In the genomic region with DNA sequence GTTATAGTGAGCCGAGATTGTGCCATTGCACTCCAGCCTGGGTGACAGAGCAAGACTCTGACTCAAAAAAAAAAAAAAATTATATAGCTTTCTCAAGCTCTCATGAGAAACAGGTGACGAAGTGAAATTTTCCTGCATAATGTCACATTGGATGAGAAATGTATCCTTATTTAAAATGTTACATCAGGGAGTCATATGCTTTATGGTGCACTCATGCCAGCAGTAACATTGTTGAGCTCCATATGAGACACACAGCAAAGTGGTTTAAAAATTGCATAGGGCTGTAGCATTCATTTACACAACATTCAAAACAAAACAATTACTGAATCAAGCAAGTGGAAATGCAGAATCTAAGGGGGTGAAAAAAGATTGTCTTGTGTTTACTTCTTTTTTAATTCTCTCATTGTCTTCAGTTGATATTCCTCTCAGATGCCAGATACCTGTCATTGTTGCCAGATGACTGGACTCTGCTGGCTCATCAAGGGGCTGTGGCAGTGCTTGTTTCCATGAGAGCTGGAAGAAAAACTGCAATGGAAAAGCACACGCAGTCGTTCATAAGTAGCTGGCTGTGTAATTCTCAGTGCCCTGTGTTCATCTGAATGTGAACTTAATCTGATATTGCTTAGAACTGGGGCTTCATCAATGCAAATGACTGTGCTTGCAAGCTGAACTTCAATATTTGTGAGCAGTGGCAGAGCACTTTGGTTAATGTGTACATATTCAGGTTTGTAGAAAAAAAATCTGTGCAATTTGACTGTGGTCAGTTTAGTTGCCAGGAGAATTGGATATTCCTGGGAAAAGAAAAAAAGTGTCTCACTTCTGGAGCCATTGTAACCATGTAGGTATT, we compare ENCODE assay signal across 10 cellular contexts.
DNase-seq lines count a peak whose midpoint lies in the region; ATAC-seq, FAIRE-seq and TF ChIP-seq lines count a peak whose summit lies in the region.
"Had no signal": no experiment of that assay in that cellular context is flagged by ENCODE, and none has a peak within 500 bp of the region (broad histone marks: within the 10 kb centered on the region; RNA-seq: fewer than 3 reads in every experiment).

No MANE protein-coding gene starts in this region.

- TF ChIP-seq EP300 in esophagus muscularis mucosa (IDR thresholded peaks at IDR 0.05), result no peak

- peaks cover 7 to 37% (median 25%) of the 10 kb centered on the region in 4 donors for H3K4me1 ChIP-seq in esophagus muscularis mucosa
- no peaks in the 10 kb centered on the region for H3K4me1 ChIP-seq in pancreas

- TF ChIP-seq POLR2A in esophagus muscularis mucosa (IDR thresholded peaks at IDR 0.05; ENCODE audit: low read depth), result no peak

- FAIRE-seq in pancreas (lab: Jason Lieb, UNC), result no peak

- peak; percentile 52 for DNase-seq in GM03348 (ENCODE audit: low spot score)
- peak; percentile 51 for DNase-seq in RWPE1 (ENCODE audit: low spot score)
- DNase-seq in esophagus muscularis mucosa (ENCODE audit: extremely low spot score), result no peak
- no peak for DNase-seq in pancreas
- no peak for DNase-seq in coronary artery (ENCODE audit: low spot score)
- DNase-seq: activated CD8-positive, alpha-beta memory T cell treated with anti-CD3 and anti-CD28 coated beads, Interleukin-2, amount 10 ng/mL, durations not matched to agents 7 days and 5 days; left ventricle myocardium inferior had no signal

- peaks cover 0 to 6% (median 0%) of the 10 kb centered on the region in 4 donors for H3K9me3 ChIP-seq in esophagus muscularis mucosa
- no peaks in the 10 kb centered on the region for H3K9me3 ChIP-seq in pancreas

- peak in 3 of 4 donors; percentile 51 to 70 (median 70) for ATAC-seq in pancreas
- no peak for ATAC-seq in GM21526 (IDR thresholded peaks at IDR 0.05; ENCODE audit: low FRiP score, unreplicated experiment)
- no peak for ATAC-seq in HG03025 (IDR thresholded peaks at IDR 0.05; ENCODE audit: low FRiP score, unreplicated experiment)
- ATAC-seq in GM19455 (IDR thresholded peaks at IDR 0.05; ENCODE audit: unreplicated experiment), result no peak
- ATAC-seq: activated CD8-positive, alpha-beta memory T cell treated with anti-CD3 and anti-CD28 coated beads, Interleukin-2, amount 10 ng/mL, durations not matched to agents 7 days and 5 days had no signal

- H3K4me3 ChIP-seq in esophagus muscularis mucosa (no peak overlapping the region), pancreas (no peak overlapping the region), coronary artery (no peak overlapping the region)
- H3K4me3 ChIP-seq: left ventricle myocardium inferior had no signal

- H3K27ac ChIP-seq in RWPE1, result no peak overlapping the region; the same call in 1 of the 2 replicates
- peak overlapping the region; percentile 56 to 74 (median 68) for H3K27ac ChIP-seq in esophagus muscularis mucosa (replicated peaks in 1 of 4)
- peak overlapping the region in 2 of 4 donors; percentile 27 to 42 for H3K27ac ChIP-seq in pancreas
- H3K27ac ChIP-seq in coronary artery, result peak overlapping the region in 1 of 2 donors; percentile 44
- H3K27ac ChIP-seq: left ventricle myocardium inferior had no signal

- intact Hi-C loops in esophagus muscularis mucosa (cut with DNase I), result no loop called here
- intact Hi-C loops in pancreas (cut with DNase I), result no loop called here

- TF ChIP-seq CTCF in RWPE1 (conservative IDR thresholded peaks at IDR 0.05; ENCODE audit: low read depth), result no peak
- TF ChIP-seq CTCF in esophagus muscularis mucosa (IDR thresholded peaks at IDR 0.05), result no peak
- TF ChIP-seq CTCF in pancreas (IDR thresholded peaks at IDR 0.05), result no peak
- no peak for TF ChIP-seq CTCF in coronary artery (IDR thresholded peaks at IDR 0.05)

- POLR2A ChIA-PET in RWPE1 (lab: Yijun Ruan, JAX; ENCODE audit: low non-redundant PET), result no interaction called here

- CTCF ChIA-PET in RWPE1 (lab: Yijun Ruan, JAX), result interaction anchor here (0.8 kb wide), 1 partner anchor 72 kb away, joined by 4 read pairs; no protein-coding TSS in a partner anchor

- 31% methylated on average over 4 of the region's 4 CpGs for WGBS in esophagus muscularis mucosa
- 49 to 56% methylated on average over 4 of the region's 4 CpGs for WGBS in pancreas, 2 donors

- H3K36me3 ChIP-seq in esophagus muscularis mucosa (no peaks in the 10 kb centered on the region), pancreas (no peaks in the 10 kb centered on the region)
- H3K36me3 ChIP-seq: left ventricle myocardium inferior had no signal

- no peaks in the 10 kb centered on the region for H3K27me3 ChIP-seq in esophagus muscularis mucosa
- no peaks in the 10 kb centered on the region for H3K27me3 ChIP-seq in pancreas

Comparison
In these comparisons a context has a peak if more than half of its experiments do, and no peak if none do; other contexts are left out.
1. DNase-seq: peak in GM03348 (single experiment) and RWPE1 (single experiment); none in esophagus muscularis mucosa (single experiment), pancreas (0 of 6) and coronary artery (single experiment).
2. ATAC-seq: peak in pancreas (3 of 4); none in GM21526 (single experiment), HG03025 (single experiment) and GM19455 (single experiment).